In genomic region chr9:131148966-131149677, GRCh38 we compare ENCODE assay signal across 29 cellular contexts. TPM values are rescaled to one million over a fixed set of nuclear protein-coding genes. Genes with fewer than 3 reads are reported as not detected.
DNase-seq lines count a peak whose midpoint lies in the region; ATAC-seq, FAIRE-seq and TF ChIP-seq lines count a peak whose summit lies in the region.
"Had no signal": no experiment of that assay in that cellular context is flagged by ENCODE, and none has a peak within 500 bp of the region (broad histone marks: within the 10 kb centered on the region; RNA-seq: fewer than 3 reads in every experiment).

No MANE protein-coding gene starts in this region.

- H3K4me1 Mint-ChIP-seq in activated T-cell treated with anti-CD3 and anti-CD28 coated beads, Interleukin-2, amount 50 U/mL, for 72 hours (ENCODE audit: low read depth) = peaks cover 8% of the 10 kb centered on the region
- peaks cover 6% of the 10 kb centered on the region for H3K4me1 Mint-ChIP-seq in activated T-cell treated with anti-CD3 and anti-CD28 coated beads, Interleukin-2, amount 50 U/mL, for 4 hours (ENCODE audit: low read depth)
- no peaks in the 10 kb centered on the region for H3K4me1 Mint-ChIP-seq in progenitor cell of endocrine pancreas (ENCODE audit: low read depth)
- H3K4me1 Mint-ChIP-seq: activated CD4-positive, alpha-beta memory T cell treated with anti-CD3 and anti-CD28 coated beads, Interleukin-2, amount 10 ng/mL, durations not matched to agents 7 days and 5 days; memory B cell; stimulated activated memory B cell treated with anti-CD40 and anti-IgM and Interleukin-4, amounts not matched to agents 10 μg/mL and 1 μg/mL and 100 μg/mL, for 72 hours had no signal

- H3K27me3 ChIP-seq in KMS-11 (ENCODE audit: insufficient read depth, low read depth) (no peaks in the 10 kb centered on the region), K562 (ENCODE audit: control insufficient read depth in 2 of 2, insufficient read depth in 2 of 2, low read length in 2 of 2) (no peaks in the 10 kb centered on the region)
- H3K27me3 ChIP-seq: neutrophil, SJSA1 had no signal

- H3K79me2 ChIP-seq in KMS-11 (ENCODE audit: insufficient read depth, low read depth) = peaks cover 5% of the 10 kb centered on the region; the same call in 1 of the 2 replicates
- H3K79me2 ChIP-seq in K562 (ENCODE audit: control insufficient read depth, insufficient read depth, low read length) = 0 out of 3 replicates have a peak, but pooled peaks cover 2% of the 10 kb centered on the region

- H3K36me3 ChIP-seq in KMS-11 (ENCODE audit: insufficient read depth) (peaks cover 6% of the 10 kb centered on the region; the same call in 1 of the 2 replicates), K562 (ENCODE audit: control insufficient read depth, insufficient read depth, low read length) (peaks cover 99% of the 10 kb centered on the region)

- DNase-seq in activated T-cell treated with anti-CD3 and anti-CD28 coated beads, Interleukin-2, amount 50 U/mL, for 72 hours = no peak
- DNase-seq in activated T-cell treated with anti-CD3 and anti-CD28 coated beads, Interleukin-2, amount 50 U/mL, for 4 hours = no peak
- DNase-seq in K562 (ENCODE audit: extremely low read depth in 1 of 4, low spot score in 3 of 4) (peak in 3 of 4 experiments; percentile 67 to 82 (median 81)), progenitor cell of endocrine pancreas (ENCODE audit: low spot score, unreplicated experiment) (no peak), NCI-H748 (lab: John Stamatoyannopoulos, UW; ENCODE audit: unreplicated experiment) (no peak)
- DNase-seq in stimulated activated CD4-positive, alpha-beta T cell treated with anti-CD3 and anti-CD28 coated beads, Interleukin-4, amount 100 ng/mL, for 24 hours = no peak
- DNase-seq: activated CD4-positive, alpha-beta memory T cell treated with anti-CD3 and anti-CD28 coated beads, Interleukin-2, amount 10 ng/mL, durations not matched to agents 7 days and 5 days; activated CD4-positive, CD25-positive, alpha-beta regulatory T cell; caudate nucleus; DMS53; Karpas-422; NCI-H1417 treated with DMSO at 0.1 percent for 48 hours; NCI-H2081 treated with DMSO at 0.1 percent for 48 hours; NCI-H345; RPMI8226; stimulated activated CD4-positive, alpha-beta T cell treated with anti-CD3 and anti-CD28 coated beads, Interleukin-12 subunit alpha, Interleukin-12 subunit beta, amount 100 ng/mL, for 4 hours; stimulated activated CD4-positive, alpha-beta T cell treated with anti-CD3 and anti-CD28 coated beads, Interleukin-4, amount 100 ng/mL, for 1 hour had no signal

- WGBS in K562 (ENCODE audit: insufficient coverage, low coverage, missing lambda C conversion rate) = 91% methylated on average over 7 of the region's 7 CpGs

- no peak for TF ChIP-seq CTCF in KMS-11 (conservative IDR thresholded peaks at IDR 0.05; ENCODE audit: low read depth, low read length)
- TF ChIP-seq CTCF in K562 (IDR thresholded peaks at IDR 0.05 in 2 of 3, conservative IDR thresholded peaks at IDR 0.05 in 1 of 3; ENCODE audit: insufficient read depth in 2 of 3, low read depth in 1 of 3, low read length in 3 of 3) = no peak
- TF ChIP-seq CTCF in progenitor cell of endocrine pancreas (IDR thresholded peaks at IDR 0.05; ENCODE audit: unreplicated experiment) = no peak

- no peaks in the 10 kb centered on the region for H3K27me3 Mint-ChIP-seq in activated T-cell treated with anti-CD3 and anti-CD28 coated beads, Interleukin-2, amount 50 U/mL, for 72 hours (ENCODE audit: low read depth)
- no peaks in the 10 kb centered on the region for H3K27me3 Mint-ChIP-seq in activated T-cell treated with anti-CD3 and anti-CD28 coated beads, Interleukin-2, amount 50 U/mL, for 4 hours (ENCODE audit: low read depth)
- no peaks in the 10 kb centered on the region for H3K27me3 Mint-ChIP-seq in progenitor cell of endocrine pancreas
- H3K27me3 Mint-ChIP-seq: activated CD4-positive, alpha-beta memory T cell treated with anti-CD3 and anti-CD28 coated beads, Interleukin-2, amount 10 ng/mL, durations not matched to agents 7 days and 5 days; dendritic cell treated with granulocyte-macrophage colony-stimulating factor and Interleukin-4, amounts not matched to agents 40 ng/mL and 50 ng/mL, for 4 days; memory B cell; stimulated activated memory B cell treated with anti-CD40 and anti-IgM and Interleukin-4, amounts not matched to agents 10 μg/mL and 1 μg/mL and 100 μg/mL, for 72 hours had no signal

- H3K4me2 ChIP-seq in KMS-11 (no peak overlapping the region), K562 (ENCODE audit: insufficient read depth, low read length) (no peak overlapping the region)

- TF ChIP-seq EP300 in K562 (IDR thresholded peaks at IDR 0.05; ENCODE audit: low read length) = no peak

- in situ Hi-C loops in K562 (cut with MboI) = no loop called here

- no peaks in the 10 kb centered on the region for H3K9me1 ChIP-seq in K562 (ENCODE audit: control insufficient read depth, insufficient read depth, low read length)

- POLR2A ChIA-PET in K562 (lab: Yijun Ruan, JAX) = interaction anchor here (1.3 to 22.5 kb wide), 7 partner anchors 5 to 86 kb away, joined by 3 to 583 read pairs (median 228); partner anchors contain the start of gene NUP214

- H3K4me3 Mint-ChIP-seq in activated T-cell treated with anti-CD3 and anti-CD28 coated beads, Interleukin-2, amount 50 U/mL, for 72 hours = no peak overlapping the region
- H3K4me3 Mint-ChIP-seq in activated T-cell treated with anti-CD3 and anti-CD28 coated beads, Interleukin-2, amount 50 U/mL, for 4 hours = no peak overlapping the region
- H3K4me3 Mint-ChIP-seq in progenitor cell of endocrine pancreas (ENCODE audit: low read depth) = no peak overlapping the region
- H3K4me3 Mint-ChIP-seq: activated CD4-positive, alpha-beta memory T cell treated with anti-CD3 and anti-CD28 coated beads, Interleukin-2, amount 10 ng/mL, durations not matched to agents 7 days and 5 days; dendritic cell treated with granulocyte-macrophage colony-stimulating factor and Interleukin-4, amounts not matched to agents 40 ng/mL and 50 ng/mL, for 4 days; memory B cell; stimulated activated memory B cell treated with anti-CD40 and anti-IgM and Interleukin-4, amounts not matched to agents 10 μg/mL and 1 μg/mL and 100 μg/mL, for 72 hours had no signal

- H2AFZ ChIP-seq in KMS-11 (ENCODE audit: low read depth) (no peak overlapping the region), K562 (ENCODE audit: low read depth, low read length) (no peak overlapping the region)

- no TSS peak for BruUV-seq in K562 (replicated peaks; lab: Mats Ljungman, UMichigan)

- no peak for FAIRE-seq in K562 (lab: Jason Lieb, UNC)
- FAIRE-seq: endometrium had no signal

- ATAC-seq in activated T-cell treated with anti-CD3 and anti-CD28 coated beads, Interleukin-2, amount 50 U/mL, for 72 hours (replicated peaks in 1 of 2) = no peak
- no peak for ATAC-seq in activated T-cell treated with anti-CD3 and anti-CD28 coated beads, Interleukin-2, amount 50 U/mL, for 4 hours
- peak; percentile 14 for ATAC-seq in K562
- ATAC-seq in GM21381 (IDR thresholded peaks at IDR 0.05; ENCODE audit: unreplicated experiment) = no peak
- ATAC-seq: left lobe of liver; sciatic nerve; stimulated activated memory B cell treated with anti-CD40 and anti-IgM and Interleukin-4, amounts not matched to agents 10 μg/mL and 1 μg/mL and 100 μg/mL, for 72 hours had no signal

- peak overlapping the region; percentile 86 for H3K27ac Mint-ChIP-seq in activated T-cell treated with anti-CD3 and anti-CD28 coated beads, Interleukin-2, amount 50 U/mL, for 72 hours
- peak overlapping the region; percentile 35 for H3K27ac Mint-ChIP-seq in progenitor cell of endocrine pancreas
- H3K27ac Mint-ChIP-seq: activated CD4-positive, alpha-beta memory T cell treated with anti-CD3 and anti-CD28 coated beads, Interleukin-2, amount 10 ng/mL, durations not matched to agents 7 days and 5 days; dendritic cell treated with granulocyte-macrophage colony-stimulating factor and Interleukin-4, amounts not matched to agents 40 ng/mL and 50 ng/mL, for 4 days; memory B cell; stimulated activated memory B cell treated with anti-CD40 and anti-IgM and Interleukin-4, amounts not matched to agents 10 μg/mL and 1 μg/mL and 100 μg/mL, for 72 hours had no signal

- H3K36me3 Mint-ChIP-seq in activated T-cell treated with anti-CD3 and anti-CD28 coated beads, Interleukin-2, amount 50 U/mL, for 72 hours (ENCODE audit: insufficient read depth in 2 of 2) = peaks cover 16 to 38% of the 10 kb centered on the region in 2 donors
- peaks cover 61% of the 10 kb centered on the region for H3K36me3 Mint-ChIP-seq in activated T-cell treated with anti-CD3 and anti-CD28 coated beads, Interleukin-2, amount 50 U/mL, for 4 hours (ENCODE audit: insufficient read depth)
- H3K36me3 Mint-ChIP-seq in progenitor cell of endocrine pancreas (ENCODE audit: insufficient read depth) = peaks cover 34% of the 10 kb centered on the region

- H3K27ac ChIP-seq in KMS-11 (peak overlapping the region; percentile 14; the same call in 1 of the 2 replicates), K562 (ENCODE audit: extremely low read depth, low read depth, low read length) (no peak overlapping the region; the same call in 2 of the 3 replicates)
- H3K27ac ChIP-seq: neutrophil, SJSA1, thoracic aorta had no signal

- CTCF ChIA-PET in K562 (lab: Yijun Ruan, JAX; ENCODE audit: low intra/inter-chr PET ratio) = no interaction called here

- H3K4me1 ChIP-seq in KMS-11 (ENCODE audit: low read depth, poor library complexity, severe bottlenecking) (peaks cover 30% of the 10 kb centered on the region), K562 (replicated peaks in 1 of 2; ENCODE audit: control insufficient read depth in 2 of 2, insufficient read depth in 2 of 2, low read length in 2 of 2) (no peaks in the 10 kb centered on the region)
- H3K4me1 ChIP-seq: HAP-1, SJSA1 had no signal

- H3K9me3 Mint-ChIP-seq in activated T-cell treated with anti-CD3 and anti-CD28 coated beads, Interleukin-2, amount 50 U/mL, for 72 hours = no peaks in the 10 kb centered on the region
- H3K9me3 Mint-ChIP-seq in activated T-cell treated with anti-CD3 and anti-CD28 coated beads, Interleukin-2, amount 50 U/mL, for 4 hours = no peaks in the 10 kb centered on the region
- no peaks in the 10 kb centered on the region for H3K9me3 Mint-ChIP-seq in progenitor cell of endocrine pancreas (ENCODE audit: low read depth)
- H3K9me3 Mint-ChIP-seq: activated CD4-positive, alpha-beta memory T cell treated with anti-CD3 and anti-CD28 coated beads, Interleukin-2, amount 10 ng/mL, durations not matched to agents 7 days and 5 days; dendritic cell treated with granulocyte-macrophage colony-stimulating factor and Interleukin-4, amounts not matched to agents 40 ng/mL and 50 ng/mL, for 4 days; memory B cell; stimulated activated memory B cell treated with anti-CD40 and anti-IgM and Interleukin-4, amounts not matched to agents 10 μg/mL and 1 μg/mL and 100 μg/mL, for 72 hours had no signal

- no peaks in the 10 kb centered on the region for H3K9me3 ChIP-seq in K562 (replicated peaks; ENCODE audit: control insufficient read depth, insufficient read depth, low read depth, low read length)
- H3K9me3 ChIP-seq: HAP-1, SJSA1, thoracic aorta had no signal

- no peak for TF ChIP-seq RAD21 in K562 (CRISPR knock-in tag; conservative IDR thresholded peaks at IDR 0.05 in 1 of 2, IDR thresholded peaks at IDR 0.05 in 1 of 2)

- TF ChIP-seq POLR2A in K562 (conservative IDR thresholded peaks at IDR 0.05) = no peak

- H3K9ac ChIP-seq in KMS-11 (no peak overlapping the region), K562 (ENCODE audit: insufficient read depth in 1 of 2, low read depth in 2 of 2, low read length in 2 of 2) (no peak overlapping the region)

- no peaks in the 10 kb centered on the region for H4K20me1 ChIP-seq in KMS-11 (ENCODE audit: insufficient read depth)
- H4K20me1 ChIP-seq in K562 (replicated peaks; ENCODE audit: control insufficient read depth, insufficient read depth, low read length) = peaks cover 8% of the 10 kb centered on the region; the same call in 1 of the 2 replicates

- H3K4me3 ChIP-seq in KMS-11 (IDR thresholded peaks at IDR 0.05; ENCODE audit: insufficient read depth, low read depth, low read length) (no peak overlapping the region), K562 (no peak overlapping the region)
- H3K4me3 ChIP-seq: HAP-1, SJSA1, thoracic aorta had no signal

- intact Hi-C loops in K562 (cut with micrococcal nuclease) = no loop called here

RNA-seq across cellular contexts. Expression of gene NUP214, which starts 23.7 kb away (rescaled TPM):
- 10 to 100 TPM; 67.6 to 78.5 TPM for total RNA-seq in activated T-cell treated with anti-CD3 and anti-CD28 coated beads, Interleukin-2, amount 50 U/mL, for 72 hours
- total RNA-seq in activated T-cell treated with anti-CD3 and anti-CD28 coated beads, Interleukin-2, amount 50 U/mL, for 4 hours = 10 to 100 TPM; 69.7 to 78.6 (median 76.3) TPM
- total RNA-seq in K562 (2011; cell fraction: chromatin; rRNA removed; ENCODE audit: low replicate concordance) = 1,024 and 1,416 TPM in 2 replicates
- 573 and 642 TPM in 2 replicates for total RNA-seq in K562 (2011; cell fraction: nucleolus; rRNA removed)
- 885 and 1,103 TPM in 2 replicates for total RNA-seq in K562 (2011; cell fraction: nucleoplasm; rRNA removed)
- total RNA-seq in K562 (2014; rRNA removed) (62.4 and 102 TPM in 2 replicates), K562 (2014; rRNA removed; fragmentation: Illumina TruSeq; extraction: Trizol) (123 and 134 TPM in 2 replicates), K562 (2015; rRNA removed; fragmentation: Illumina TruSeq; extraction: Trizol) (133 and 136 TPM in 2 replicates), K562 (2021) (332 and 336 TPM in 2 replicates), progenitor cell of endocrine pancreas (61.0 and 62.2 TPM in 2 replicates)
- polyA plus RNA-seq in K562 (2011; rRNA removed) (56.9 and 113 TPM in 2 replicates), K562 (2014; fragmentation: Illumina TruSeq; extraction: Trizol) (207 and 246 TPM in 2 replicates), K562 (2014; fragmentation: Nextera tagmentation; extraction: Ambion mirVana) (10 to 100 TPM; 78.9 to 81.6 TPM), K562 (2014; rRNA removed) (97.1 and 106 TPM in 2 replicates)
- polyA plus RNA-seq in K562 (2011; cell fraction: cytosol; rRNA removed) = 104 and 108 TPM in 2 replicates
- polyA plus RNA-seq in K562 (2011; cell fraction: nucleus; rRNA removed) = 257 and 304 TPM in 2 replicates
- 133 and 153 TPM in 2 replicates for polyA plus RNA-seq in K562 (2012)
- 271 and 342 TPM in 2 replicates for polyA minus RNA-seq in K562 (2011; rRNA and poly(A)+ RNA removed)
- polyA minus RNA-seq in K562 (2011; cell fraction: cytosol; rRNA and poly(A)+ RNA removed) = 256 and 329 TPM in 2 replicates
- 324 and 515 TPM in 2 replicates for polyA minus RNA-seq in K562 (2011; cell fraction: nucleus; rRNA and poly(A)+ RNA removed)

RNA-seq across cellular contexts. Expression of gene AIF1L, which starts 52.8 kb away (rescaled TPM):
- total RNA-seq in activated T-cell treated with anti-CD3 and anti-CD28 coated beads, Interleukin-2, amount 50 U/mL, for 72 hours = under 1 TPM; 0.53 to 0.89 TPM
- 1 to 10 TPM in 1 of 3 donors, under 1 TPM in 2; 0.13 to 2.0 (median 0.27) TPM for total RNA-seq in activated T-cell treated with anti-CD3 and anti-CD28 coated beads, Interleukin-2, amount 50 U/mL, for 4 hours
- total RNA-seq in K562 (2011; cell fraction: chromatin; rRNA removed; ENCODE audit: low replicate concordance) = 2.2 and 5.3 TPM in 2 replicates
- total RNA-seq in K562 (2011; cell fraction: nucleolus; rRNA removed) = 2.8 and 4.3 TPM in 2 replicates
- 4.3 and 5.2 TPM in 2 replicates for total RNA-seq in K562 (2011; cell fraction: nucleoplasm; rRNA removed)
- total RNA-seq in K562 (2014; rRNA removed) (0.86 and 1.1 TPM in 2 replicates), K562 (2014; rRNA removed; fragmentation: Illumina TruSeq; extraction: Trizol) (1.3 and 1.5 TPM in 2 replicates), K562 (2015; rRNA removed; fragmentation: Illumina TruSeq; extraction: Trizol) (0.68 and 0.76 TPM in 2 replicates), K562 (2021) (1.7 and 2.0 TPM in 2 replicates), progenitor cell of endocrine pancreas (71.1 and 72.5 TPM in 2 replicates)
- polyA plus RNA-seq in K562 (2011; rRNA removed) (5.9 and 9.1 TPM in 2 replicates), K562 (2014; fragmentation: Illumina TruSeq; extraction: Trizol) (2.3 and 2.6 TPM in 2 replicates), K562 (2014; fragmentation: Nextera tagmentation; extraction: Ambion mirVana) (under 1 TPM; 0.34 to 0.77 TPM), K562 (2014; rRNA removed) (1.6 TPM in 2 replicates)
- polyA plus RNA-seq in K562 (2011; cell fraction: cytosol; rRNA removed) = 4.5 and 4.9 TPM in 2 replicates
- polyA plus RNA-seq in K562 (2011; cell fraction: nucleus; rRNA removed) = 3.3 and 4.2 TPM in 2 replicates
- polyA plus RNA-seq in K562 (2012) = 2.7 and 2.8 TPM in 2 replicates
- polyA minus RNA-seq in K562 (2011; rRNA and poly(A)+ RNA removed) = 6.6 and 8.9 TPM in 2 replicates
- 1.5 and 4.4 TPM in 2 replicates for polyA minus RNA-seq in K562 (2011; cell fraction: cytosol; rRNA and poly(A)+ RNA removed)
- polyA minus RNA-seq in K562 (2011; cell fraction: nucleus; rRNA and poly(A)+ RNA removed) = 1.1 and 1.9 TPM in 2 replicates

Comparison
In these comparisons a context has a peak if more than half of its experiments do, and no peak if none do; other contexts are left out.
1. DNase-seq: peak in K562 (3 of 4); none in activated T-cell treated with anti-CD3 and anti-CD28 coated beads, Interleukin-2, amount 50 U/mL, for 72 hours (0 of 2), activated T-cell treated with anti-CD3 and anti-CD28 coated beads, Interleukin-2, amount 50 U/mL, for 4 hours (single experiment), progenitor cell of endocrine pancreas (single experiment), NCI-H748 (single experiment) and stimulated activated CD4-positive, alpha-beta T cell treated with anti-CD3 and anti-CD28 coated beads, Interleukin-4, amount 100 ng/mL, for 24 hours (single experiment).
2. RNA of gene AIF1L, which starts 52.8 kb away (total RNA-seq): 71.1 to 72.5 TPM in progenitor cell of endocrine pancreas; 0.68 to 5.3 TPM in K562, 0.53 to 0.89 TPM in activated T-cell treated with anti-CD3 and anti-CD28 coated beads, Interleukin-2, amount 50 U/mL, for 72 hours and 0.13 to 2.0 TPM in activated T-cell treated with anti-CD3 and anti-CD28 coated beads, Interleukin-2, amount 50 U/mL, for 4 hours; every median in the first group is over 10 times any median in the second.